Comparison of ENCODE assay signal across 15 cellular contexts in genomic region chr13:22076658-22077057, GRCh38.
DNase-seq lines count a peak whose midpoint lies in the region; ATAC-seq and TF ChIP-seq lines count a peak whose summit lies in the region.
"Had no signal": no experiment of that assay in that cellular context is flagged by ENCODE, and none has a peak within 500 bp of the region (broad histone marks: within the 10 kb centered on the region; RNA-seq: fewer than 3 reads in every experiment).

No MANE protein-coding gene starts in this region.

- H3K36me3 Mint-ChIP-seq in CD4-positive, alpha-beta memory T cell, result no peaks in the 10 kb centered on the region
- H3K36me3 Mint-ChIP-seq in activated naive CD8-positive, alpha-beta T cell treated with anti-CD3 and anti-CD28 coated beads for 36 hours, result peaks cover 73% of the 10 kb centered on the region

- no peak overlapping the region for H3K27ac ChIP-seq in CD4-positive, alpha-beta memory T cell (ENCODE audit: low read depth, low read length)
- no peak overlapping the region for H3K27ac ChIP-seq in spleen
- H3K27ac ChIP-seq: breast epithelium, C4-2B had no signal

- H3K27ac Mint-ChIP-seq in CD4-positive, alpha-beta memory T cell, result peak overlapping the region; percentile 17 to 91 (median 39)
- peak overlapping the region; percentile 85 for H3K27ac Mint-ChIP-seq in activated naive CD8-positive, alpha-beta T cell treated with anti-CD3 and anti-CD28 coated beads for 36 hours
- H3K27ac Mint-ChIP-seq: HFFc6 had no signal

- intact Hi-C loops in CD4-positive, alpha-beta memory T cell (cut with micrococcal nuclease), result loop anchor here (1.0 kb wide), 1 partner anchor 15 kb away; no protein-coding TSS in a partner anchor
- intact Hi-C loops in spleen (cut with DNase I; ENCODE audit: low total_unique reads), result no loop called here

- H3K27me3 ChIP-seq in CD4-positive, alpha-beta memory T cell (ENCODE audit: insufficient read depth, low read length), result no peaks in the 10 kb centered on the region
- no peaks in the 10 kb centered on the region for H3K27me3 ChIP-seq in spleen (replicated peaks in 1 of 7)
- H3K27me3 ChIP-seq: breast epithelium had no signal

- TF ChIP-seq CTCF in spleen (IDR thresholded peaks at IDR 0.05 in 8 of 11, conservative IDR thresholded peaks at IDR 0.05 in 3 of 11), result no peak

- H3K27me3 Mint-ChIP-seq in CD4-positive, alpha-beta memory T cell, result no peaks in the 10 kb centered on the region
- no peaks in the 10 kb centered on the region for H3K27me3 Mint-ChIP-seq in activated naive CD8-positive, alpha-beta T cell treated with anti-CD3 and anti-CD28 coated beads for 36 hours

- CTCF ChIA-PET in CD4-positive, alpha-beta memory T cell (lab: Charles Lee; ENCODE audit: partially characterized antibody), result interaction anchor here (0.5 to 4.0 kb wide), 4 partner anchors 10 to 103 kb away, joined by 3 to 19 read pairs (median 4); no protein-coding TSS in a partner anchor

- H3K36me3 ChIP-seq in CD4-positive, alpha-beta memory T cell (ENCODE audit: insufficient read depth, low read length), result no peaks in the 10 kb centered on the region
- no peaks in the 10 kb centered on the region for H3K36me3 ChIP-seq in spleen
- H3K36me3 ChIP-seq: breast epithelium had no signal

- no peak for TF ChIP-seq POLR2A in spleen (IDR thresholded peaks at IDR 0.05)

- no peaks in the 10 kb centered on the region for H3K9me3 ChIP-seq in CD4-positive, alpha-beta memory T cell (ENCODE audit: control insufficient read depth in 1 of 2, low read length in 2 of 2)
- no peaks in the 10 kb centered on the region for H3K9me3 ChIP-seq in spleen
- H3K9me3 ChIP-seq: breast epithelium had no signal

- peak overlapping the region in 6 of 8 donors; percentile 36 to 64 (median 46) for H3K4me3 Mint-ChIP-seq in CD4-positive, alpha-beta memory T cell
- no peak overlapping the region for H3K4me3 Mint-ChIP-seq in activated naive CD8-positive, alpha-beta T cell treated with anti-CD3 and anti-CD28 coated beads for 36 hours
- H3K4me3 Mint-ChIP-seq: HFFc6 had no signal

- H3K4me1 Mint-ChIP-seq in CD4-positive, alpha-beta memory T cell, result peaks cover 27 to 38% (median 33%) of the 10 kb centered on the region in 4 donors
- H3K4me1 Mint-ChIP-seq in activated naive CD8-positive, alpha-beta T cell treated with anti-CD3 and anti-CD28 coated beads for 36 hours, result peaks cover 38% of the 10 kb centered on the region

- peak; percentile 47 for ATAC-seq in GM18861 (IDR thresholded peaks at IDR 0.05; ENCODE audit: unreplicated experiment)
- ATAC-seq in HG03565 (IDR thresholded peaks at IDR 0.05; ENCODE audit: unreplicated experiment), result peak; percentile 43
- ATAC-seq in HG03571 (IDR thresholded peaks at IDR 0.05; ENCODE audit: unreplicated experiment), result no peak
- no peak for ATAC-seq in GM21390 (IDR thresholded peaks at IDR 0.05; ENCODE audit: unreplicated experiment)

- peaks cover 35% of the 10 kb centered on the region for H3K4me1 ChIP-seq in CD4-positive, alpha-beta memory T cell (ENCODE audit: insufficient read depth, low read length)
- no peaks in the 10 kb centered on the region for H3K4me1 ChIP-seq in spleen
- H3K4me1 ChIP-seq: breast epithelium had no signal

- 47 to 70% (median 62%) methylated on average over 2 of the region's 2 CpGs for WGBS in spleen, 5 donors

- DNase-seq in CD4-positive, alpha-beta memory T cell, result peak in 4 of 5 donors; percentile 21 to 45 (median 26)
- no peak for DNase-seq in activated naive CD8-positive, alpha-beta T cell treated with anti-CD3 and anti-CD28 coated beads for 36 hours
- DNase-seq in spleen (no peak), NCI-H524 (lab: John Stamatoyannopoulos, UW) (no peak)
- DNase-seq: activated CD4-positive, CD25-positive, alpha-beta regulatory T cell treated with anti-CD3 and anti-CD28 coated beads, Interleukin-2, amount 50 U/mL, for 72 hours; activated effector memory CD4-positive, alpha-beta T cell treated with anti-CD3 and anti-CD28 coated beads, Interleukin-2, amount 50 U/mL, for 16 hours; head of caudate nucleus; HFFc6; NCI-H1694 treated with DMSO at 0.1 percent for 48 hours had no signal

- POLR2A ChIA-PET in CD4-positive, alpha-beta memory T cell (lab: Charles Lee; ENCODE audit: partially characterized antibody), result interaction anchor here (0.6 to 4.6 kb wide), 8 partner anchors 9 to 407 kb away, joined by 3 to 35 read pairs (median 3); no protein-coding TSS in a partner anchor

- H3K4me3 ChIP-seq in CD4-positive, alpha-beta memory T cell (ENCODE audit: low read length in 2 of 2), result no peak overlapping the region
- no peak overlapping the region for H3K4me3 ChIP-seq in spleen
- H3K4me3 ChIP-seq: breast epithelium had no signal

- H3K9me3 Mint-ChIP-seq in CD4-positive, alpha-beta memory T cell, result peaks cover 0 to 2% (median 0%) of the 10 kb centered on the region in 8 donors
- H3K9me3 Mint-ChIP-seq in activated naive CD8-positive, alpha-beta T cell treated with anti-CD3 and anti-CD28 coated beads for 36 hours, result peaks cover 21% of the 10 kb centered on the region

Comparison
In these comparisons a context has a peak if more than half of its experiments do, and no peak if none do; other contexts are left out.
1. DNase-seq: peak in CD4-positive, alpha-beta memory T cell (4 of 5); none in activated naive CD8-positive, alpha-beta T cell treated with anti-CD3 and anti-CD28 coated beads for 36 hours (single experiment), spleen (single experiment) and NCI-H524 (0 of 2).
2. ATAC-seq: peak in GM18861 (single experiment) and HG03565 (single experiment); none in HG03571 (single experiment) and GM21390 (single experiment).